Comparison of ENCODE assay signal across 17 cellular contexts in genomic region chr12:93802293-93802692, GRCh38.
A peak's percentile ranks its signal among the peaks of the same experiment; 100 is the strongest.
DNase-seq lines count a peak whose midpoint lies in the region; ATAC-seq and TF ChIP-seq lines count a peak whose summit lies in the region.
"Had no signal": no experiment of that assay in that cellular context is flagged by ENCODE, and none has a peak within 500 bp of the region (broad histone marks: within the 10 kb centered on the region; RNA-seq: fewer than 3 reads in every experiment).

No MANE protein-coding gene starts in this region.

- POLR2A ChIA-PET in Panc1 (lab: Charles Lee): no interaction called here

- CTCF ChIA-PET in Panc1 (lab: Charles Lee): no interaction called here

- 58 to 65% methylated on average over 2 of the region's 2 CpGs for WGBS in heart right ventricle, 2 donors
- 79 to 95% methylated on average over 2 of the region's 2 CpGs for WGBS in sigmoid colon, 2 donors

- ATAC-seq in Panc1: no peak
- peak in 2 of 8 donors; percentile 13 to 28 for ATAC-seq in heart right ventricle
- ATAC-seq in HG02763 (IDR thresholded peaks at IDR 0.05; ENCODE audit: unreplicated experiment): no peak
- no peak for ATAC-seq in GM19395 (IDR thresholded peaks at IDR 0.05; ENCODE audit: unreplicated experiment)
- ATAC-seq: activated CD4-positive, alpha-beta T cell treated with anti-CD3 and anti-CD28 coated beads for 36 hours had no signal

- intact Hi-C loops in Panc1 (cut with micrococcal nuclease; ENCODE audit: unreplicated experiment): no loop called here
- intact Hi-C loops in heart right ventricle (cut with DNase I): loop anchor here in 2 of 10 donors (5.0 to 10.0 kb wide), 2 partner anchors 227 to 230 kb away; partner anchors contain the start of gene SOCS2 (in 2 of the 2)
- intact Hi-C loops in sigmoid colon (cut with DNase I): loop anchor here (2.0 kb wide), 1 partner anchor 13 kb away; no protein-coding TSS in a partner anchor

- H3K4me1 ChIP-seq in Panc1 (ENCODE audit: control insufficient read depth, insufficient read depth, low read length) (no peaks in the 10 kb centered on the region), heart right ventricle (peaks cover 4 to 58% (median 41%) of the 10 kb centered on the region in 9 donors), sigmoid colon (peaks cover 0 to 50% (median 33%) of the 10 kb centered on the region in 4 donors)
- H3K4me1 ChIP-seq: pancreas had no signal

- H3K27ac ChIP-seq in Panc1 (ENCODE audit: low read length) (peak overlapping the region; percentile 19; the same call in 1 of the 2 replicates), heart right ventricle (peak overlapping the region in 9 of 10 donors; percentile 27 to 85 (median 70)), sigmoid colon (peak overlapping the region; percentile 78 to 91 (median 86))
- H3K27ac ChIP-seq: pancreas had no signal

- no peak for TF ChIP-seq POLR2A in sigmoid colon (IDR thresholded peaks at IDR 0.05)

- no TSS peak for BruUV-seq in Panc1 (replicated peaks; lab: Mats Ljungman, UMichigan)

- DNase-seq in DMS79 (lab: John Stamatoyannopoulos, UW) (peak; percentile 38), Panc1 (ENCODE audit: low read depth, low spot score) (no peak), heart right ventricle (no peak), sigmoid colon (no peak), D341Med (ENCODE audit: low spot score) (no peak)
- no peak for DNase-seq in stimulated activated CD4-positive, alpha-beta T cell treated with anti-CD3 and anti-CD28 coated beads, Interleukin-15, amount 100 ng/mL, for 24 hours
- DNase-seq: activated CD4-positive, alpha-beta T cell treated with anti-CD3 and anti-CD28 coated beads for 36 hours; activated CD8-positive, alpha-beta memory T cell treated with anti-CD3 and anti-CD28 coated beads, Interleukin-2, amount 50 U/mL, for 4 hours; activated gamma-delta T cell treated with Interleukin-2 at 50 U/mL for 16 hours; CD4-positive, alpha-beta memory T cell; NCI-H1694 treated with DMSO at 0.1 percent for 48 hours; NCI-H510A treated with DMSO at 0.1 percent for 48 hours; pancreas; stimulated activated CD4-positive, alpha-beta T cell treated with anti-CD3 and anti-CD28 coated beads, Interleukin-12 subunit alpha, Interleukin-12 subunit beta, amount 100 ng/mL, for 4 hours; stimulated activated naive CD4-positive, alpha-beta T cell treated with Interleukin-2 at 50 U/mL for 16 hours had no signal

- H3K27me3 ChIP-seq in Panc1 (ENCODE audit: control insufficient read depth, insufficient read depth, low read length): no peaks in the 10 kb centered on the region
- no peaks in the 10 kb centered on the region for H3K27me3 ChIP-seq in heart right ventricle
- no peaks in the 10 kb centered on the region for H3K27me3 ChIP-seq in sigmoid colon
- H3K27me3 ChIP-seq: pancreas had no signal

- no peaks in the 10 kb centered on the region for H3K36me3 ChIP-seq in Panc1 (ENCODE audit: control insufficient read depth, insufficient read depth, low read length)
- no peaks in the 10 kb centered on the region for H3K36me3 ChIP-seq in heart right ventricle
- H3K36me3 ChIP-seq in sigmoid colon: no peaks in the 10 kb centered on the region
- H3K36me3 ChIP-seq: pancreas had no signal

- in situ Hi-C loops in Panc1 (cut with HindIII; ENCODE audit: low pct_unique_long_range_greater_than_20kb, low sequenced_read_pairs): no loop called here

- TF ChIP-seq EP300 in sigmoid colon (IDR thresholded peaks at IDR 0.05): no peak

- TF ChIP-seq CTCF in Panc1 (IDR thresholded peaks at IDR 0.05) (no peak), heart right ventricle (IDR thresholded peaks at IDR 0.05) (no peak), sigmoid colon (IDR thresholded peaks at IDR 0.05) (no peak)

- no peak overlapping the region for H3K4me3 ChIP-seq in Panc1 (ENCODE audit: low read depth in 2 of 2, low read length in 2 of 2)
- no peak overlapping the region for H3K4me3 ChIP-seq in heart right ventricle
- H3K4me3 ChIP-seq in sigmoid colon: no peak overlapping the region
- H3K4me3 ChIP-seq: pancreas had no signal

- H3K9me3 ChIP-seq in Panc1 (ENCODE audit: control insufficient read depth, insufficient read depth, low read depth, low read length) (no peaks in the 10 kb centered on the region), heart right ventricle (no peaks in the 10 kb centered on the region), sigmoid colon (no peaks in the 10 kb centered on the region)
- H3K9me3 ChIP-seq: pancreas had no signal

Comparison
In these comparisons a context has a peak if more than half of its experiments do, and no peak if none do; other contexts are left out.
1. H3K27ac ChIP-seq: peak in every context shown above with its lines; median percentile 86 in sigmoid colon; 70 in heart right ventricle; 19 in Panc1.